13 cellular contexts compared by ENCODE assay signal in genomic region chr6:35922139-35922554, GRCh38. TPM values are rescaled to one million over a fixed set of nuclear protein-coding genes. Genes with fewer than 3 reads are reported as not detected.
A peak's percentile ranks its signal among the peaks of the same experiment; 100 is the strongest.
DNase-seq lines count a peak whose midpoint lies in the region; ATAC-seq and TF ChIP-seq lines count a peak whose summit lies in the region.
"Had no signal": no experiment of that assay in that cellular context is flagged by ENCODE, and none has a peak within 500 bp of the region (broad histone marks: within the 10 kb centered on the region; RNA-seq: fewer than 3 reads in every experiment).

No MANE protein-coding gene starts in this region.

- WGBS in sigmoid colon, 2 donors = 19 to 62% methylated on average over 5 of the region's 5 CpGs

- TF ChIP-seq EP300 in sigmoid colon (IDR thresholded peaks at IDR 0.05) = no peak

- H3K9me3 Mint-ChIP-seq in brain = peaks cover 0 to 2% (median 0%) of the 10 kb centered on the region in 5 experiments
- H3K9me3 Mint-ChIP-seq in nephron = no peaks in the 10 kb centered on the region

- no peak for TF ChIP-seq CTCF in DND-41 (IDR thresholded peaks at IDR 0.05; ENCODE audit: borderline replicate concordance, extremely low read depth, low read length, poor library complexity, severe bottlenecking)
- TF ChIP-seq CTCF in Loucy (conservative IDR thresholded peaks at IDR 0.05; ENCODE audit: low read length) = no peak
- TF ChIP-seq CTCF in brain (conservative IDR thresholded peaks at IDR 0.05) = no peak
- TF ChIP-seq CTCF in nephron (IDR thresholded peaks at IDR 0.05; ENCODE audit: unreplicated experiment in 3 of 3) = no peak
- TF ChIP-seq CTCF in sigmoid colon (IDR thresholded peaks at IDR 0.05) = no peak

- TF ChIP-seq POLR2A in sigmoid colon (IDR thresholded peaks at IDR 0.05) = no peak

- ATAC-seq in DND-41 (ENCODE audit: insufficient read depth, low read depth) = no peak
- ATAC-seq in HG02981 (IDR thresholded peaks at IDR 0.05; ENCODE audit: unreplicated experiment) = no peak
- no peak for ATAC-seq in GM18519 (IDR thresholded peaks at IDR 0.05; ENCODE audit: low FRiP score, unreplicated experiment)

- H3K27me3 ChIP-seq in DND-41 (ENCODE audit: insufficient read depth, low read length, poor library complexity) (no peaks in the 10 kb centered on the region), Loucy (ENCODE audit: insufficient read depth, low read length, poor library complexity, severe bottlenecking) (no peaks in the 10 kb centered on the region), sigmoid colon (no peaks in the 10 kb centered on the region)
- H3K27me3 ChIP-seq: brain microvascular endothelial cell, spleen had no signal

- H3K27ac ChIP-seq in DND-41 (ENCODE audit: low read length) (peak overlapping the region; percentile 96; the same call in 1 of the 2 replicates), sigmoid colon (no peak overlapping the region)
- H3K27ac ChIP-seq: brain microvascular endothelial cell had no signal

- H3K4me3 ChIP-seq in DND-41 (ENCODE audit: low read depth in 1 of 2, low read length in 2 of 2) (peak overlapping the region in 1 of 2 experiments; percentile 81; a peak in 3 of 4 replicates), Loucy (ENCODE audit: low read length, poor library complexity, severe bottlenecking) (peak overlapping the region; percentile 86), sigmoid colon (peak overlapping the region in 1 of 4 donors; percentile 99)
- H3K4me3 ChIP-seq: lung had no signal

- H3K36me3 ChIP-seq in DND-41 (ENCODE audit: insufficient read depth, low read length) (peaks cover 20% of the 10 kb centered on the region), Loucy (ENCODE audit: insufficient read depth, low read length) (no peaks in the 10 kb centered on the region), sigmoid colon (no peaks in the 10 kb centered on the region)
- H3K36me3 ChIP-seq: brain microvascular endothelial cell had no signal

- H3K4me2 ChIP-seq in DND-41 (ENCODE audit: insufficient read depth, low read length) (peak overlapping the region; percentile 91), Loucy (ENCODE audit: low read depth, low read length, poor library complexity, severe bottlenecking) (peak overlapping the region; percentile 90)

- H3K27ac Mint-ChIP-seq in brain (peak overlapping the region in 2 of 5 experiments; percentile 87 to 94), nephron (peak overlapping the region; percentile 10 to 70 (median 17))

- H3K9me2 ChIP-seq in Loucy (replicated peaks; ENCODE audit: low read depth, low read length) = no peaks in the 10 kb centered on the region

- H3K9me3 ChIP-seq in DND-41 (ENCODE audit: insufficient read depth, low read length, severe bottlenecking) = no peaks in the 10 kb centered on the region
- no peaks in the 10 kb centered on the region for H3K9me3 ChIP-seq in Loucy (ENCODE audit: insufficient read depth, low read depth, low read length)
- no peaks in the 10 kb centered on the region for H3K9me3 ChIP-seq in sigmoid colon
- H3K9me3 ChIP-seq: spleen had no signal

- DNase-seq in DND-41 (no peak), sigmoid colon (no peak), ecto neural progenitor cell (ENCODE audit: low spot score) (no peak)
- DNase-seq: activated CD4-positive, alpha-beta T cell treated with anti-CD3 and anti-CD28 coated beads, Interleukin-2, amount 50 U/mL, for 1 hour; brain microvascular endothelial cell; KG1; spleen had no signal

- H4K20me1 ChIP-seq in DND-41 (ENCODE audit: insufficient read depth, low read length) = peaks cover 31% of the 10 kb centered on the region
- peaks cover 32% of the 10 kb centered on the region for H4K20me1 ChIP-seq in Loucy (ENCODE audit: insufficient read depth, low read length, poor library complexity, severe bottlenecking)

- H3K4me3 Mint-ChIP-seq in brain (peak overlapping the region; percentile 91 to 95 (median 93)), nephron (peak overlapping the region; percentile 87 to 93 (median 89))

- H3K27me3 Mint-ChIP-seq in brain (peaks cover 14% of the 10 kb centered on the region), nephron (ENCODE audit: low read depth) (no peaks in the 10 kb centered on the region)

- H3F3A ChIP-seq in Loucy (ENCODE audit: low read depth) = no peaks in the 10 kb centered on the region

- H3K9ac ChIP-seq in DND-41 (ENCODE audit: low read depth, low read length) = peak overlapping the region; percentile 78
- H3K9ac ChIP-seq in Loucy (ENCODE audit: low read depth, low read length, poor library complexity, severe bottlenecking) = peak overlapping the region; percentile 92

- peaks cover 44% of the 10 kb centered on the region for H3K4me1 ChIP-seq in DND-41 (ENCODE audit: insufficient read depth, low read length)
- peaks cover 37% of the 10 kb centered on the region for H3K4me1 ChIP-seq in Loucy (ENCODE audit: insufficient read depth, low read length, poor library complexity, severe bottlenecking)
- peaks cover 0 to 31% (median 21%) of the 10 kb centered on the region in 4 donors for H3K4me1 ChIP-seq in sigmoid colon

- H3K79me2 ChIP-seq in DND-41 (ENCODE audit: insufficient read depth, low read length) = peaks cover 54% of the 10 kb centered on the region
- peaks cover 43% of the 10 kb centered on the region for H3K79me2 ChIP-seq in Loucy (ENCODE audit: insufficient read depth, low read length)

- H3K36me3 Mint-ChIP-seq in brain (peaks cover 2% of the 10 kb centered on the region), nephron (ENCODE audit: low read depth) (no peaks in the 10 kb centered on the region)

- H3K4me1 Mint-ChIP-seq in brain (peaks cover 38% of the 10 kb centered on the region), nephron (peaks cover 31% of the 10 kb centered on the region)

- H2AFZ ChIP-seq in DND-41 (ENCODE audit: low read depth, low read length) = peak overlapping the region; percentile 99; the same call in 1 of the 2 replicates
- no peak overlapping the region for H2AFZ ChIP-seq in Loucy (ENCODE audit: low read length)

- intact Hi-C loops in sigmoid colon (cut with DNase I) = loop anchor here (5.0 kb wide), 1 partner anchor 175 kb away; no protein-coding TSS in a partner anchor

RNA-seq across cellular contexts. Expression of gene SRPK1, which starts 1.2 kb away (rescaled TPM):
- 37.3 TPM for polyA plus RNA-seq in brain (ENCODE audit: insufficient read depth, low read depth, low replicate concordance)
- total RNA-seq in sigmoid colon = 10 to 100 TPM; 25.7 to 47.9 (median 40.8) TPM
- polyA plus RNA-seq in sigmoid colon = 10 to 100 TPM; 17.4 to 36.6 (median 34.7) TPM
